ENCODE assay signal across 28 cellular contexts in the genomic region with DNA sequence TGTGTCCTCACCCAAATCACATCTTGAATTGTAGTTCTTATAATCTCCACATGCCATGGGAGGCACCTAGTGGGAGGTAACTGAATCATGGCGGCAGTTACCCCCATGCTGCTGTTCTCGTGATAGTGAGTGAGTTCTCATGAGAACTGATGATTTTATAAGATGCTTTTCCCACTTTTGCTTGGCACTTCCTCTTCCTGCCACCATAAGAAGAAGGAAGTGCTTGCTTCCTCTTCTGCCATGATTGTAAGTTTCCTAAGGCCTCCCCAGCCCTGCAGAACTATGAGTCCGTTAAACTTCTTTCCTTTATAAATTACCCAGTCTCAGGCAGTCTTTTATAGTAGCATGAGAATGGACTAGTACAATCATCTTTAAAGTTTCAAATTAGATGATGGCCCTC.
"Had no signal": no experiment of that assay in that cellular context is flagged by ENCODE, and none has a peak within 500 bp of the region (broad histone marks: within the 10 kb centered on the region; RNA-seq: fewer than 3 reads in every experiment).

No MANE protein-coding gene starts in this region.

- H3K9me3 ChIP-seq: esophagus muscularis mucosa, gastrocnemius medialis had no signal

- H3K27ac ChIP-seq: esophagus muscularis mucosa, foreskin keratinocyte, gastrocnemius medialis, heart left ventricle had no signal

- DNase-seq: activated CD4-positive, alpha-beta memory T cell treated with anti-CD3 and anti-CD28 coated beads for 36 hours; activated CD4-positive, alpha-beta T cell treated with anti-CD3 and anti-CD28 coated beads for 36 hours; activated CD4-positive, alpha-beta T cell treated with anti-CD3 and anti-CD28 coated beads, Interleukin-2, amount 10 ng/mL, durations not matched to agents 24 days and 14 days; activated CD4-positive, CD25-positive, alpha-beta regulatory T cell; activated CD4-positive, CD25-positive, alpha-beta regulatory T cell treated with anti-CD3 and anti-CD28 coated beads, Interleukin-2, amount 50 U/mL, for 72 hours; activated CD8-positive, alpha-beta memory T cell treated with anti-CD3 and anti-CD28 coated beads, Interleukin-2, amount 10 ng/mL, durations not matched to agents 7 days and 5 days; activated CD8-positive, alpha-beta memory T cell treated with anti-CD3 and anti-CD28 coated beads, Interleukin-2, amount 50 U/mL, for 4 hours; activated CD8-positive, alpha-beta T cell treated with anti-CD3 and anti-CD28 coated beads, Interleukin-2, amount 10 ng/mL, durations not matched to agents 7 days and 5 days; activated gamma-delta T cell; activated naive CD4-positive, alpha-beta T cell; activated naive CD4-positive, alpha-beta T cell treated with anti-CD3 and anti-CD28 coated beads, Interleukin-2, amount 10 ng/mL, durations not matched to agents 7 days and 5 days; activated naive CD8-positive, alpha-beta T cell treated with anti-CD3 and anti-CD28 coated beads, Interleukin-2, amount 10 ng/mL, durations not matched to agents 7 days and 5 days; activated T-cell treated with anti-CD3 and anti-CD28 coated beads, Interleukin-2, amount 50 U/mL, for 1 hour; activated T-cell treated with anti-CD3 and anti-CD28 coated beads, Interleukin-2, amount 50 U/mL, for 48 hours; caudate nucleus; cortex of kidney; dermis blood vessel endothelial cell; effector CD4-positive, alpha-beta T cell; effector memory CD8-positive, alpha-beta T cell; erythroblast; foreskin keratinocyte; gastrocnemius medialis; glutamatergic neuron; heart left ventricle; hypothalamus; T-helper 2 cell had no signal

- H3K36me3 ChIP-seq: esophagus muscularis mucosa, gastrocnemius medialis, heart left ventricle had no signal

- ATAC-seq: activated CD4-positive, alpha-beta T cell treated with anti-CD3 and anti-CD28 coated beads for 36 hours; activated CD8-positive, alpha-beta memory T cell treated with anti-CD3 and anti-CD28 coated beads, Interleukin-2, amount 10 ng/mL, durations not matched to agents 7 days and 5 days; activated CD8-positive, alpha-beta T cell treated with anti-CD3 and anti-CD28 coated beads, Interleukin-2, amount 10 ng/mL, durations not matched to agents 7 days and 5 days; activated naive CD4-positive, alpha-beta T cell treated with anti-CD3 and anti-CD28 coated beads, Interleukin-2, amount 50 U/mL, for 72 hours; effector memory CD8-positive, alpha-beta T cell; foreskin keratinocyte; gastrocnemius medialis; heart left ventricle had no signal

- H3K4me3 ChIP-seq: esophagus muscularis mucosa, gastrocnemius medialis, heart left ventricle had no signal

- H3K27me3 ChIP-seq: esophagus muscularis mucosa, foreskin keratinocyte, gastrocnemius medialis, heart left ventricle had no signal
